15 cellular contexts compared by ENCODE assay signal in the genomic region with DNA sequence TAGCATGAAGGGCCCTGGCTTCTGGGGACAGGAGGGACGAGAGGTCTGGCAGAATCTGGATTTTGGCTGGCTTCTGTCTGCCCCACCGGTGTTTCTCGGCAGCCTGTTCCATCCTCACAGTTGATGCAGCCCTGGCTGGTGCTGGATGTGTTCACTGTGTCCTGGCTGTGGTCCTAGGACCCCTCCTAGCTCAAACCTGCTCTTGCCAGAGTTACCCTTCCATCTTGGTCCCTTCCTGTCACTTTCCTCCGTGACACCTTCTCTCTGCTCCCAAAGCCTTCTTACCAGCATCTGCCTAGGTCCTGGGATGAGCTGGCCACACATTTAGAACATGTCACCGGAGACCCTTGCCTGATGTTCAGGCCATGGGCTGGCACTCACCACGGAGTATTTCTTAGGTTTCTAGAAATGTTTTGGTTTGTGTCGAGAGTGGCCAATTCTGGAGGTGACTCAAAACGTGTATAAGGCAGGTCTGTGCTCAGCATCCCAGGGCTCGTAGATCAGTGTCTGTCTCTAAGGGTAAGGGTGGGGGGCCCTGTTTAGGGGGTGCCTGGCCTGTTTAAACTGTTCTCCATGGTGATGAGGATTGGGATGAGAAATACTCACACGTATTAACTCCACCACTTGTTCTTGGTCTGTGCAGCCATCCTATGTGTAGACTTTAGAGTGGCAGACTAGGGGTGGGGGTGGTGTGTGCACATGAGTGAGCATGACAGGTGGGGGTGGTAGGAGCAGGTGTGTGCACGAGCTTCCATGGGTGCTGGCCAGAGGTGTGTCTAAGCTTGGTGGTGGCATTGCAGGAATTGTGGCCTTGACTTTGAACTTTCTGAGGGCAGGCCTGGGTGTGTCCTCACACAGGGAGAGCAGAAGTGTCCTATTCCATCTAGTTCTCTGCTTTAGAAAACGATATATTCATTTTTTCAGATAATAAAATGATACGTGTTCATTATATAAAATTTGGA.
A peak's percentile ranks its signal among the peaks of the same experiment; 100 is the strongest.
DNase-seq lines count a peak whose midpoint lies in the region; ATAC-seq and TF ChIP-seq lines count a peak whose summit lies in the region.
"Had no signal": no experiment of that assay in that cellular context is flagged by ENCODE, and none has a peak within 500 bp of the region (broad histone marks: within the 10 kb centered on the region; RNA-seq: fewer than 3 reads in every experiment).

No MANE protein-coding gene starts in this region.

- H3K4me3 Mint-ChIP-seq in osteocyte (ENCODE audit: unreplicated experiment), result no peak overlapping the region
- no peak overlapping the region for H3K4me3 Mint-ChIP-seq in activated CD4-positive, alpha-beta memory T cell treated with anti-CD3 and anti-CD28 coated beads for 36 hours
- H3K4me3 Mint-ChIP-seq: activated T-helper 1 cell treated with anti-CD3 and anti-CD28 coated beads, Interleukin-12 subunit alpha, Interleukin-12 subunit beta, Interleukin-2, Interleukin-4 antibody, amounts not matched to agents 30 ng/mL and 10 ng/mL and 1 ng/mL, durations not matched to agents 14 hours and 24 hours and 36 hours; naive B cell had no signal

- H3K36me3 ChIP-seq in upper lobe of right lung (no peaks in the 10 kb centered on the region), OCI-LY7 (ENCODE audit: insufficient read depth, low read length) (no peaks in the 10 kb centered on the region)

- H3K9me3 ChIP-seq in upper lobe of right lung, result no peaks in the 10 kb centered on the region
- no peaks in the 10 kb centered on the region for H3K9me3 ChIP-seq in OCI-LY7 (ENCODE audit: low read length)

- no peak for ATAC-seq in left ventricle myocardium superior
- no peak for ATAC-seq in upper lobe of right lung

- no peaks in the 10 kb centered on the region for H3K9me2 ChIP-seq in OCI-LY7 (ENCODE audit: insufficient read depth, low read length)

- peaks cover 5% of the 10 kb centered on the region for H3K36me3 Mint-ChIP-seq in osteocyte (ENCODE audit: unreplicated experiment)
- no peaks in the 10 kb centered on the region for H3K36me3 Mint-ChIP-seq in activated CD4-positive, alpha-beta memory T cell treated with anti-CD3 and anti-CD28 coated beads for 36 hours
- H3K36me3 Mint-ChIP-seq: naive B cell had no signal

- DNase-seq in activated effector memory CD4-positive, alpha-beta T cell treated with anti-CD3 and anti-CD28 coated beads, Interleukin-2, amount 50 U/mL, for 16 hours, result peak; percentile 13
- DNase-seq in activated effector memory CD4-positive, alpha-beta T cell treated with Interleukin-2 at 50 U/mL for 16 hours, result no peak
- DNase-seq in left ventricle myocardium superior (peak; percentile 16), osteocyte (ENCODE audit: extremely low spot score, unreplicated experiment) (peak; percentile 60), upper lobe of right lung (peak; percentile 30), OCI-LY7 (ENCODE audit: low spot score) (no peak), UCSD-AML1 (lab: John Stamatoyannopoulos, UW; ENCODE audit: unreplicated experiment) (no peak)
- DNase-seq in activated CD4-positive, alpha-beta memory T cell treated with anti-CD3 and anti-CD28 coated beads for 36 hours, result no peak
- DNase-seq: naive B cell; NCI-H146; NCI-H524; stimulated activated naive CD4-positive, alpha-beta T cell treated with Interleukin-2 at 50 U/mL for 16 hours; T-helper 1 cell had no signal

- H3K4me2 ChIP-seq in OCI-LY7 (ENCODE audit: low read length), result no peak overlapping the region
- H3K4me2 ChIP-seq: KMS-11 had no signal

- H3K79me2 ChIP-seq in OCI-LY7 (ENCODE audit: insufficient read depth, low read depth, low read length), result no peaks in the 10 kb centered on the region

- H3K4me1 ChIP-seq in upper lobe of right lung, result peaks cover 24% of the 10 kb centered on the region
- no peaks in the 10 kb centered on the region for H3K4me1 ChIP-seq in OCI-LY7 (ENCODE audit: insufficient read depth, low read length, poor library complexity, severe bottlenecking)

- H2AFZ ChIP-seq in OCI-LY7 (ENCODE audit: low read length), result no peak overlapping the region

- POLR2A ChIA-PET in OCI-LY7 (lab: Charles Lee), result no interaction called here
- POLR2A ChIA-PET in activated CD4-positive, alpha-beta memory T cell treated with anti-CD3 and anti-CD28 coated beads for 36 hours (lab: Charles Lee), result no interaction called here

- peak overlapping the region; percentile 67 for H3K27ac ChIP-seq in upper lobe of right lung
- H3K27ac ChIP-seq in OCI-LY7 (ENCODE audit: low read depth, low read length, poor library complexity, severe bottlenecking), result no peak overlapping the region
- H3K27ac ChIP-seq: KMS-11 had no signal

- no peak overlapping the region for H3K27ac Mint-ChIP-seq in osteocyte (ENCODE audit: unreplicated experiment)
- H3K27ac Mint-ChIP-seq in activated CD4-positive, alpha-beta memory T cell treated with anti-CD3 and anti-CD28 coated beads for 36 hours, result no peak overlapping the region
- H3K27ac Mint-ChIP-seq: activated T-helper 1 cell treated with anti-CD3 and anti-CD28 coated beads, Interleukin-12 subunit alpha, Interleukin-12 subunit beta, Interleukin-2, Interleukin-4 antibody, amounts not matched to agents 30 ng/mL and 10 ng/mL and 1 ng/mL, durations not matched to agents 14 hours and 24 hours and 36 hours had no signal

- no peaks in the 10 kb centered on the region for H3K27me3 ChIP-seq in upper lobe of right lung

- TF ChIP-seq CTCF in osteocyte (IDR thresholded peaks at IDR 0.05) (no peak), upper lobe of right lung (IDR thresholded peaks at IDR 0.05) (no peak), OCI-LY7 (conservative IDR thresholded peaks at IDR 0.05; ENCODE audit: low read length) (no peak)

- peaks cover 7% of the 10 kb centered on the region for H3K4me1 Mint-ChIP-seq in osteocyte (ENCODE audit: unreplicated experiment)
- H3K4me1 Mint-ChIP-seq in activated CD4-positive, alpha-beta memory T cell treated with anti-CD3 and anti-CD28 coated beads for 36 hours (ENCODE audit: low read depth), result no peaks in the 10 kb centered on the region
- H3K4me1 Mint-ChIP-seq: naive B cell had no signal

- CTCF ChIA-PET in OCI-LY7 (lab: Charles Lee; ENCODE audit: unreplicated experiment), result no interaction called here
- CTCF ChIA-PET in activated CD4-positive, alpha-beta memory T cell treated with anti-CD3 and anti-CD28 coated beads for 36 hours (lab: Charles Lee), result no interaction called here

- intact Hi-C loops in left ventricle myocardium superior (cut with micrococcal nuclease) (no loop called here), upper lobe of right lung (cut with DNase I) (loop anchor here (10.0 kb wide), 1 partner anchor 179 kb away; no protein-coding TSS in a partner anchor), OCI-LY7 (cut with micrococcal nuclease; ENCODE audit: unreplicated experiment) (no loop called here)
- intact Hi-C loops in activated CD4-positive, alpha-beta memory T cell treated with anti-CD3 and anti-CD28 coated beads for 36 hours (cut with micrococcal nuclease), result no loop called here

- no peaks in the 10 kb centered on the region for H3K27me3 Mint-ChIP-seq in osteocyte (ENCODE audit: unreplicated experiment)
- H3K27me3 Mint-ChIP-seq in activated CD4-positive, alpha-beta memory T cell treated with anti-CD3 and anti-CD28 coated beads for 36 hours, result peaks cover 3% of the 10 kb centered on the region

- H4K20me1 ChIP-seq in OCI-LY7 (ENCODE audit: insufficient read depth, low read length), result no peaks in the 10 kb centered on the region

- BruUV-seq in OCI-LY7 (replicated peaks; lab: Mats Ljungman, UMichigan), result no TSS peak

- H3K4me3 ChIP-seq in upper lobe of right lung (no peak overlapping the region), OCI-LY7 (ENCODE audit: low read depth, low read length, poor library complexity, severe bottlenecking) (no peak overlapping the region)

- no peaks in the 10 kb centered on the region for H3K9me3 Mint-ChIP-seq in osteocyte (ENCODE audit: unreplicated experiment)
- H3K9me3 Mint-ChIP-seq in activated CD4-positive, alpha-beta memory T cell treated with anti-CD3 and anti-CD28 coated beads for 36 hours, result no peaks in the 10 kb centered on the region
- H3K9me3 Mint-ChIP-seq: activated T-helper 1 cell treated with anti-CD3 and anti-CD28 coated beads, Interleukin-12 subunit alpha, Interleukin-12 subunit beta, Interleukin-2, Interleukin-4 antibody, amounts not matched to agents 30 ng/mL and 10 ng/mL and 1 ng/mL, durations not matched to agents 14 hours and 24 hours and 36 hours had no signal

Comparison
In these comparisons a context has a peak if more than half of its experiments do, and no peak if none do; other contexts are left out.
1. DNase-seq: peak in activated effector memory CD4-positive, alpha-beta T cell treated with anti-CD3 and anti-CD28 coated beads, Interleukin-2, amount 50 U/mL, for 16 hours (single experiment), left ventricle myocardium superior (single experiment), osteocyte (single experiment) and upper lobe of right lung (single experiment); none in activated effector memory CD4-positive, alpha-beta T cell treated with Interleukin-2 at 50 U/mL for 16 hours (single experiment), OCI-LY7 (single experiment), activated CD4-positive, alpha-beta memory T cell treated with anti-CD3 and anti-CD28 coated beads for 36 hours (single experiment) and UCSD-AML1 (single experiment).